1 cellular context compared by ENCODE assay signal in the genomic region with DNA sequence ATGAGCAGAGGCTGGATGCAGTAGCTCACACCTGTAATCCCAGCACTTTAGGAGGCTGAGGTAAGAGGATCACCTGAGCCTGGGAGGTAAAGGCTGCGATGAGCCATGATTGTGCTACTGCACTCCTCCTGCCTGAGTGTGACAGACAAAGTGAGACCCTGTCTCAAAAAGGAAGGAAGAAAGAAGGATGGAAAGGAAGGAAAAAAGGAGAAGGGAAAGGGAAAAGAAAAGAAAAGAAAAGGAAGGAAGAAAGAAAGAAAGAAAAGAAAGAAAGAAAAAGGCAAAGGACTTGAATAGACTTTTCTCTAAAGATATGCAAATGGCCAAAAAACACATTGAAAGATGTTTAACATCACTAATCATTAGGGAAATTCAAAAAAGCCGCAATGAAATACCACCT.
TF ChIP-seq lines count a peak whose summit lies in the region.

No MANE protein-coding gene starts in this region.

TF ChIP-seq in H1, 55 proteins besides CTCF, POLR2A, EP300 and RAD21 (continued from another document):
- TF ChIP-seq, protein P1, sequence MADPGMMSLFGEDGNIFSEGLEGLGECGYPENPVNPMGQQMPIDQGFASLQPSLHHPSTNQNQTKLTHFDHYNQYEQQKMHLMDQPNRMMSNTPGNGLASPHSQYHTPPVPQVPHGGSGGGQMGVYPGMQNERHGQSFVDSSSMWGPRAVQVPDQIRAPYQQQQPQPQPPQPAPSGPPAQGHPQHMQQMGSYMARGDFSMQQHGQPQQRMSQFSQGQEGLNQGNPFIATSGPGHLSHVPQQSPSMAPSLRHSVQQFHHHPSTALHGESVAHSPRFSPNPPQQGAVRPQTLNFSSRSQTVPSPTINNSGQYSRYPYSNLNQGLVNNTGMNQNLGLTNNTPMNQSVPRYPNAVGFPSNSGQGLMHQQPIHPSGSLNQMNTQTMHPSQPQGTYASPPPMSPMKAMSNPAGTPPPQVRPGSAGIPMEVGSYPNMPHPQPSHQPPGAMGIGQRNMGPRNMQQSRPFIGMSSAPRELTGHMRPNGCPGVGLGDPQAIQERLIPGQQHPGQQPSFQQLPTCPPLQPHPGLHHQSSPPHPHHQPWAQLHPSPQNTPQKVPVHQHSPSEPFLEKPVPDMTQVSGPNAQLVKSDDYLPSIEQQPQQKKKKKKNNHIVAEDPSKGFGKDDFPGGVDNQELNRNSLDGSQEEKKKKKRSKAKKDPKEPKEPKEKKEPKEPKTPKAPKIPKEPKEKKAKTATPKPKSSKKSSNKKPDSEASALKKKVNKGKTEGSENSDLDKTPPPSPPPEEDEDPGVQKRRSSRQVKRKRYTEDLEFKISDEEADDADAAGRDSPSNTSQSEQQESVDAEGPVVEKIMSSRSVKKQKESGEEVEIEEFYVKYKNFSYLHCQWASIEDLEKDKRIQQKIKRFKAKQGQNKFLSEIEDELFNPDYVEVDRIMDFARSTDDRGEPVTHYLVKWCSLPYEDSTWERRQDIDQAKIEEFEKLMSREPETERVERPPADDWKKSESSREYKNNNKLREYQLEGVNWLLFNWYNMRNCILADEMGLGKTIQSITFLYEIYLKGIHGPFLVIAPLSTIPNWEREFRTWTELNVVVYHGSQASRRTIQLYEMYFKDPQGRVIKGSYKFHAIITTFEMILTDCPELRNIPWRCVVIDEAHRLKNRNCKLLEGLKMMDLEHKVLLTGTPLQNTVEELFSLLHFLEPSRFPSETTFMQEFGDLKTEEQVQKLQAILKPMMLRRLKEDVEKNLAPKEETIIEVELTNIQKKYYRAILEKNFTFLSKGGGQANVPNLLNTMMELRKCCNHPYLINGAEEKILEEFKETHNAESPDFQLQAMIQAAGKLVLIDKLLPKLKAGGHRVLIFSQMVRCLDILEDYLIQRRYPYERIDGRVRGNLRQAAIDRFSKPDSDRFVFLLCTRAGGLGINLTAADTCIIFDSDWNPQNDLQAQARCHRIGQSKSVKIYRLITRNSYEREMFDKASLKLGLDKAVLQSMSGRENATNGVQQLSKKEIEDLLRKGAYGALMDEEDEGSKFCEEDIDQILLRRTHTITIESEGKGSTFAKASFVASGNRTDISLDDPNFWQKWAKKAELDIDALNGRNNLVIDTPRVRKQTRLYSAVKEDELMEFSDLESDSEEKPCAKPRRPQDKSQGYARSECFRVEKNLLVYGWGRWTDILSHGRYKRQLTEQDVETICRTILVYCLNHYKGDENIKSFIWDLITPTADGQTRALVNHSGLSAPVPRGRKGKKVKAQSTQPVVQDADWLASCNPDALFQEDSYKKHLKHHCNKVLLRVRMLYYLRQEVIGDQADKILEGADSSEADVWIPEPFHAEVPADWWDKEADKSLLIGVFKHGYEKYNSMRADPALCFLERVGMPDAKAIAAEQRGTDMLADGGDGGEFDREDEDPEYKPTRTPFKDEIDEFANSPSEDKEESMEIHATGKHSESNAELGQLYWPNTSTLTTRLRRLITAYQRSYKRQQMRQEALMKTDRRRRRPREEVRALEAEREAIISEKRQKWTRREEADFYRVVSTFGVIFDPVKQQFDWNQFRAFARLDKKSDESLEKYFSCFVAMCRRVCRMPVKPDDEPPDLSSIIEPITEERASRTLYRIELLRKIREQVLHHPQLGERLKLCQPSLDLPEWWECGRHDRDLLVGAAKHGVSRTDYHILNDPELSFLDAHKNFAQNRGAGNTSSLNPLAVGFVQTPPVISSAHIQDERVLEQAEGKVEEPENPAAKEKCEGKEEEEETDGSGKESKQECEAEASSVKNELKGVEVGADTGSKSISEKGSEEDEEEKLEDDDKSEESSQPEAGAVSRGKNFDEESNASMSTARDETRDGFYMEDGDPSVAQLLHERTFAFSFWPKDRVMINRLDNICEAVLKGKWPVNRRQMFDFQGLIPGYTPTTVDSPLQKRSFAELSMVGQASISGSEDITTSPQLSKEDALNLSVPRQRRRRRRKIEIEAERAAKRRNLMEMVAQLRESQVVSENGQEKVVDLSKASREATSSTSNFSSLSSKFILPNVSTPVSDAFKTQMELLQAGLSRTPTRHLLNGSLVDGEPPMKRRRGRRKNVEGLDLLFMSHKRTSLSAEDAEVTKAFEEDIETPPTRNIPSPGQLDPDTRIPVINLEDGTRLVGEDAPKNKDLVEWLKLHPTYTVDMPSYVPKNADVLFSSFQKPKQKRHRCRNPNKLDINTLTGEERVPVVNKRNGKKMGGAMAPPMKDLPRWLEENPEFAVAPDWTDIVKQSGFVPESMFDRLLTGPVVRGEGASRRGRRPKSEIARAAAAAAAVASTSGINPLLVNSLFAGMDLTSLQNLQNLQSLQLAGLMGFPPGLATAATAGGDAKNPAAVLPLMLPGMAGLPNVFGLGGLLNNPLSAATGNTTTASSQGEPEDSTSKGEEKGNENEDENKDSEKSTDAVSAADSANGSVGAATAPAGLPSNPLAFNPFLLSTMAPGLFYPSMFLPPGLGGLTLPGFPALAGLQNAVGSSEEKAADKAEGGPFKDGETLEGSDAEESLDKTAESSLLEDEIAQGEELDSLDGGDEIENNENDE (IDR thresholded peaks at IDR 0.05; ENCODE audit: insufficient replicate concordance, low read length) = no peak
- TF ChIP-seq ASH2L (IDR thresholded peaks at IDR 0.05; ENCODE audit: low read length) = no peak
- no peak for TF ChIP-seq CREB1 (IDR thresholded peaks at IDR 0.05)
- TF ChIP-seq KDM5A (IDR thresholded peaks at IDR 0.05; ENCODE audit: low read length) = no peak
